16 cellular contexts compared by ENCODE assay signal in the genomic region with DNA sequence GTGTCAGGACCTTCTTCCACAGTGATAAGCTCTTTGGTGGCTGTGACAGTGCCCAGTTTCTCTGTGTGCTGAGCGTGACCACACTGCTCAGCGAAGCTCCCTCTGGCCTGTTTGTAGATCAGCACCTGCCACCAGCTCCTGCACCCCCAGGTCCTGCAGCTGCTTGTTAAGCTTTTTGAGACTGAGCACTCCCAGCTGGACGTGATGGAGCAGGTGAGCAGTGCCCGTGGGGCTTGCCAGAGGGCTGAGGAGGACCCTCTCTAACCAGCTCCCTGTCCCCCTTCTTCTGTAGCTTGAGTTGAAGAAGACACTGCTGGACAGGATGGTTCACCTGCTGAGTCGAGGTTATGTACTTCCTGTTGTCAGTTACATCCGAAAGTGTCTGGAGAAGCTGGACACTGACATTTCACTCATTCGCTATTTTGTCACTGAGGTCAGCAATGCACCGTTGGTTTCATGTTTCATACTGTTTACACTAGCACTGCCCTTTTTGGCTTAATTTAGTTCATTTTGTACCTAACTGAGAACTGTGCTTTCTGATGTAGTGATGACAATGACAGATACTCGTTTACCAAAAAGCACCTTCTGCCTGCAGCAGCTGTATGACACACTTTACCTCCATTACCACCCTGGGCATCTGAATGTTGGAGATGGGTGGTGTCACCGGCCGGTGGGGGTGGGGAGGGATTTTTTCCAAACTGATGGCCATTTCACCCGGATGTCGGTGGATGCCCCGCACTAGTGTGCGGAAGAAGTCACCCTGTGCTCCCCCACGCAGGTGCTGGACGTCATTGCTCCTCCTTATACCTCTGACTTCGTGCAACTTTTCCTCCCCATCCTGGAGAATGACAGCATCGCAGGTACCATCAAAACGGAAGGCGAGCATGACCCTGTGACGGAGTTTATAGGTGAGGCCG. TPM values are rescaled to one million over a fixed set of nuclear protein-coding genes. Genes with fewer than 3 reads are reported as not detected.
A peak's percentile ranks its signal among the peaks of the same experiment; 100 is the strongest.
DNase-seq lines count a peak whose midpoint lies in the region; ATAC-seq, FAIRE-seq and TF ChIP-seq lines count a peak whose summit lies in the region.
"Had no signal": no experiment of that assay in that cellular context is flagged by ENCODE, and none has a peak within 500 bp of the region (broad histone marks: within the 10 kb centered on the region; RNA-seq: fewer than 3 reads in every experiment).

No MANE protein-coding gene starts in this region.

- H3K4me1 ChIP-seq in KMS-11 (ENCODE audit: low read depth, poor library complexity, severe bottlenecking) (peaks cover 45% of the 10 kb centered on the region), astrocyte (ENCODE audit: insufficient read depth, low read length) (no peaks in the 10 kb centered on the region), smooth muscle cell (ENCODE audit: low read depth) (no peaks in the 10 kb centered on the region)

- ATAC-seq in sciatic nerve (no peak), HG03025 (IDR thresholded peaks at IDR 0.05; ENCODE audit: low FRiP score, unreplicated experiment) (no peak)
- ATAC-seq: A549 had no signal

- no peak for FAIRE-seq in astrocyte (lab: Jason Lieb, UNC)
- FAIRE-seq: A549 had no signal

- H3K9ac ChIP-seq in KMS-11, result no peak overlapping the region; the same call in 1 of the 2 replicates
- no peak overlapping the region for H3K9ac ChIP-seq in astrocyte (ENCODE audit: low read length)
- no peak overlapping the region for H3K9ac ChIP-seq in smooth muscle cell (ENCODE audit: low read depth)

- no peak overlapping the region for H3K4me3 Mint-ChIP-seq in activated CD4-positive, alpha-beta T cell treated with anti-CD3 and anti-CD28 coated beads, Interleukin-2, amount 10 ng/mL, durations not matched to agents 7 days and 5 days
- H3K4me3 Mint-ChIP-seq in astrocyte (ENCODE audit: unreplicated experiment), result no peak overlapping the region

- H3K27ac Mint-ChIP-seq in activated CD4-positive, alpha-beta T cell treated with anti-CD3 and anti-CD28 coated beads, Interleukin-2, amount 10 ng/mL, durations not matched to agents 7 days and 5 days, result peak overlapping the region; percentile 54
- peak overlapping the region; percentile 26 for H3K27ac Mint-ChIP-seq in astrocyte (ENCODE audit: unreplicated experiment)

- TF ChIP-seq CTCF in KMS-11 (conservative IDR thresholded peaks at IDR 0.05; ENCODE audit: low read depth, low read length), result no peak
- TF ChIP-seq CTCF in astrocyte (IDR thresholded peaks at IDR 0.05; ENCODE audit: insufficient read depth, low read depth, low read length), result no peak
- TF ChIP-seq CTCF in smooth muscle cell (IDR thresholded peaks at IDR 0.05; ENCODE audit: borderline replicate concordance, insufficient read depth, poor library complexity, severe bottlenecking), result no peak

- H3K27me3 ChIP-seq in KMS-11 (ENCODE audit: insufficient read depth, low read depth) (no peaks in the 10 kb centered on the region), astrocyte (ENCODE audit: insufficient read depth, low read length) (no peaks in the 10 kb centered on the region), smooth muscle cell (ENCODE audit: low read depth) (no peaks in the 10 kb centered on the region)
- H3K27me3 ChIP-seq: dorsolateral prefrontal cortex had no signal

- H3K4me2 ChIP-seq in KMS-11, result peak overlapping the region; percentile 31; the same call in 1 of the 2 replicates
- no peak overlapping the region for H3K4me2 ChIP-seq in astrocyte (ENCODE audit: low read length)
- no peak overlapping the region for H3K4me2 ChIP-seq in smooth muscle cell
- H3K4me2 ChIP-seq: A549 had no signal

- H3K4me3 ChIP-seq in KMS-11 (IDR thresholded peaks at IDR 0.05; ENCODE audit: insufficient read depth, low read depth, low read length) (no peak overlapping the region), astrocyte (ENCODE audit: insufficient read depth, low read depth, low read length) (no peak overlapping the region), smooth muscle cell (no peak overlapping the region)
- H3K4me3 ChIP-seq: A549, dorsolateral prefrontal cortex, SK-N-MC had no signal

- POLR2A ChIA-PET in activated CD4-positive, alpha-beta T cell treated with anti-CD3 and anti-CD28 coated beads, Interleukin-2, amount 10 ng/mL, durations not matched to agents 7 days and 5 days (lab: Charles Lee), result no interaction called here

- H3K79me2 ChIP-seq in KMS-11 (ENCODE audit: insufficient read depth, low read depth), result no peaks in the 10 kb centered on the region; the same call in 1 of the 2 replicates
- no peaks in the 10 kb centered on the region for H3K79me2 ChIP-seq in astrocyte (ENCODE audit: insufficient read depth, low read length)
- no peaks in the 10 kb centered on the region for H3K79me2 ChIP-seq in smooth muscle cell (ENCODE audit: low read depth)

- no peaks in the 10 kb centered on the region for H3K9me3 Mint-ChIP-seq in activated CD4-positive, alpha-beta T cell treated with anti-CD3 and anti-CD28 coated beads, Interleukin-2, amount 10 ng/mL, durations not matched to agents 7 days and 5 days
- no peaks in the 10 kb centered on the region for H3K9me3 Mint-ChIP-seq in astrocyte (ENCODE audit: unreplicated experiment)

- intact Hi-C loops in sciatic nerve (cut with DNase I), result no loop called here

- H3F3A ChIP-seq in smooth muscle cell (ENCODE audit: low read depth), result peaks cover 19% of the 10 kb centered on the region

- H3K9me3 ChIP-seq in astrocyte (ENCODE audit: insufficient read depth, low read depth, low read length) (no peaks in the 10 kb centered on the region), smooth muscle cell (replicated peaks; ENCODE audit: low read depth) (no peaks in the 10 kb centered on the region)
- H3K9me3 ChIP-seq: A549, Caco-2 had no signal

- CTCF ChIA-PET in activated CD4-positive, alpha-beta T cell treated with anti-CD3 and anti-CD28 coated beads, Interleukin-2, amount 10 ng/mL, durations not matched to agents 7 days and 5 days (lab: Charles Lee), result interaction anchor here (1.3 kb wide), 1 partner anchor 9 kb away, joined by 3 read pairs; no protein-coding TSS in a partner anchor

- WGBS in smooth muscle cell (ENCODE audit: low lambda C conversion rate), result 96% methylated on average over 23 of the region's 23 CpGs

- H3K36me3 ChIP-seq in KMS-11 (ENCODE audit: insufficient read depth) (peaks cover 23% of the 10 kb centered on the region), astrocyte (ENCODE audit: insufficient read depth, low read length) (peaks cover 57% of the 10 kb centered on the region), smooth muscle cell (ENCODE audit: low read depth) (peaks cover 21% of the 10 kb centered on the region)

- H3K27ac ChIP-seq in KMS-11, result peak overlapping the region; percentile 48
- H3K27ac ChIP-seq in astrocyte (ENCODE audit: low read depth, low read length), result no peak overlapping the region
- no peak overlapping the region for H3K27ac ChIP-seq in smooth muscle cell (ENCODE audit: low read depth)
- H3K27ac ChIP-seq: A549, SK-N-MC had no signal

- peaks cover 4% of the 10 kb centered on the region for H3K4me1 Mint-ChIP-seq in activated CD4-positive, alpha-beta T cell treated with anti-CD3 and anti-CD28 coated beads, Interleukin-2, amount 10 ng/mL, durations not matched to agents 7 days and 5 days
- H3K4me1 Mint-ChIP-seq in astrocyte (ENCODE audit: low read depth, unreplicated experiment), result peaks cover 5% of the 10 kb centered on the region

- H2AFZ ChIP-seq in KMS-11 (ENCODE audit: low read depth) (no peak overlapping the region), astrocyte (ENCODE audit: low read depth, low read length) (no peak overlapping the region), smooth muscle cell (ENCODE audit: low read depth) (no peak overlapping the region)

- H4K20me1 ChIP-seq in KMS-11 (ENCODE audit: insufficient read depth) (no peaks in the 10 kb centered on the region), astrocyte (ENCODE audit: insufficient read depth, low read length) (peaks cover 3% of the 10 kb centered on the region), smooth muscle cell (ENCODE audit: low read depth) (no peaks in the 10 kb centered on the region)

- no peak for DNase-seq in activated CD4-positive, alpha-beta T cell treated with anti-CD3 and anti-CD28 coated beads, Interleukin-2, amount 10 ng/mL, durations not matched to agents 7 days and 5 days
- no peak for DNase-seq in activated CD4-positive, alpha-beta T cell treated with anti-CD3 and anti-CD28 coated beads for 1 hour
- DNase-seq in astrocyte (ENCODE audit: low read depth) (no peak), sciatic nerve (ENCODE audit: low spot score) (peak; percentile 30), smooth muscle cell (lab: John Stamatoyannopoulos, UW; ENCODE audit: unreplicated experiment) (no peak), NCI-H510A (lab: John Stamatoyannopoulos, UW) (no peak)
- DNase-seq: activated T-cell treated with anti-CD3 and anti-CD28 coated beads for 4 hours, KG1, NCI-H1694 treated with DMSO at 0.1 percent for 48 hours had no signal

- peaks cover 81% of the 10 kb centered on the region for H3K36me3 Mint-ChIP-seq in activated CD4-positive, alpha-beta T cell treated with anti-CD3 and anti-CD28 coated beads, Interleukin-2, amount 10 ng/mL, durations not matched to agents 7 days and 5 days (ENCODE audit: low read depth)
- peaks cover 9% of the 10 kb centered on the region for H3K36me3 Mint-ChIP-seq in astrocyte (ENCODE audit: low read depth, unreplicated experiment)

- H3K27me3 Mint-ChIP-seq in activated CD4-positive, alpha-beta T cell treated with anti-CD3 and anti-CD28 coated beads, Interleukin-2, amount 10 ng/mL, durations not matched to agents 7 days and 5 days, result no peaks in the 10 kb centered on the region
- no peaks in the 10 kb centered on the region for H3K27me3 Mint-ChIP-seq in astrocyte (ENCODE audit: low read depth, unreplicated experiment)

RNA-seq across cellular contexts. Expression of gene NELFCD, which starts 12.5 kb away (rescaled TPM):
- total RNA-seq in activated CD4-positive, alpha-beta T cell treated with anti-CD3 and anti-CD28 coated beads, Interleukin-2, amount 10 ng/mL, durations not matched to agents 7 days and 5 days, result 10 to 100 TPM; 90.1 to 98.2 TPM
- total RNA-seq in astrocyte (56.7 and 70.4 TPM in 2 replicates), sciatic nerve (50.7 TPM), smooth muscle cell (25.4 and 27.6 TPM in 2 replicates)
- 40.3 and 44.9 TPM in 2 replicates for polyA plus RNA-seq in smooth muscle cell

RNA-seq across cellular contexts. Expression of gene CTSZ, which starts 13.5 kb away (rescaled TPM):
- 10 to 100 TPM; 48.2 to 53.3 TPM for total RNA-seq in activated CD4-positive, alpha-beta T cell treated with anti-CD3 and anti-CD28 coated beads, Interleukin-2, amount 10 ng/mL, durations not matched to agents 7 days and 5 days
- 112 and 126 TPM in 2 replicates for total RNA-seq in astrocyte
- 151 TPM for total RNA-seq in sciatic nerve
- total RNA-seq in smooth muscle cell, result 151 and 171 TPM in 2 replicates
- polyA plus RNA-seq in smooth muscle cell, result 9.4 and 12.7 TPM in 2 replicates

RNA-seq across cellular contexts. Expression of gene TUBB1, which starts 25.6 kb away (rescaled TPM):
- not detected for total RNA-seq in activated CD4-positive, alpha-beta T cell treated with anti-CD3 and anti-CD28 coated beads, Interleukin-2, amount 10 ng/mL, durations not matched to agents 7 days and 5 days
- total RNA-seq in astrocyte (not detected in 2 replicates), sciatic nerve (1.0 TPM), smooth muscle cell (0.40 and 0.67 TPM in 2 replicates)
- not detected in 2 replicates for polyA plus RNA-seq in smooth muscle cell
- total RNA-seq: lung microvascular endothelial cell had no signal

RNA-seq across cellular contexts. Expression of gene ATP5F1E, which starts 38.5 kb away (rescaled TPM):
- 100 to 1,000 TPM in 1 of 2 experiments, 10 to 100 TPM in 1; 98.1 to 101 TPM for total RNA-seq in activated CD4-positive, alpha-beta T cell treated with anti-CD3 and anti-CD28 coated beads, Interleukin-2, amount 10 ng/mL, durations not matched to agents 7 days and 5 days
- 91.0 and 94.4 TPM in 2 replicates for total RNA-seq in astrocyte
- total RNA-seq in sciatic nerve, result 38.4 TPM
- 48.1 and 48.6 TPM in 2 replicates for total RNA-seq in smooth muscle cell
- polyA plus RNA-seq in smooth muscle cell, result 265 and 280 TPM in 2 replicates

RNA-seq across cellular contexts. Expression of gene PRELID3B, which starts 49.0 kb away (rescaled TPM):
- total RNA-seq in activated CD4-positive, alpha-beta T cell treated with anti-CD3 and anti-CD28 coated beads, Interleukin-2, amount 10 ng/mL, durations not matched to agents 7 days and 5 days, result 10 to 100 TPM; 66.4 to 82.5 TPM
- total RNA-seq in astrocyte (55.1 and 68.8 TPM in 2 replicates), sciatic nerve (30.5 TPM), smooth muscle cell (39.1 and 44.9 TPM in 2 replicates)
- polyA plus RNA-seq in smooth muscle cell, result 20.9 and 25.8 TPM in 2 replicates
